In the genomic region with DNA sequence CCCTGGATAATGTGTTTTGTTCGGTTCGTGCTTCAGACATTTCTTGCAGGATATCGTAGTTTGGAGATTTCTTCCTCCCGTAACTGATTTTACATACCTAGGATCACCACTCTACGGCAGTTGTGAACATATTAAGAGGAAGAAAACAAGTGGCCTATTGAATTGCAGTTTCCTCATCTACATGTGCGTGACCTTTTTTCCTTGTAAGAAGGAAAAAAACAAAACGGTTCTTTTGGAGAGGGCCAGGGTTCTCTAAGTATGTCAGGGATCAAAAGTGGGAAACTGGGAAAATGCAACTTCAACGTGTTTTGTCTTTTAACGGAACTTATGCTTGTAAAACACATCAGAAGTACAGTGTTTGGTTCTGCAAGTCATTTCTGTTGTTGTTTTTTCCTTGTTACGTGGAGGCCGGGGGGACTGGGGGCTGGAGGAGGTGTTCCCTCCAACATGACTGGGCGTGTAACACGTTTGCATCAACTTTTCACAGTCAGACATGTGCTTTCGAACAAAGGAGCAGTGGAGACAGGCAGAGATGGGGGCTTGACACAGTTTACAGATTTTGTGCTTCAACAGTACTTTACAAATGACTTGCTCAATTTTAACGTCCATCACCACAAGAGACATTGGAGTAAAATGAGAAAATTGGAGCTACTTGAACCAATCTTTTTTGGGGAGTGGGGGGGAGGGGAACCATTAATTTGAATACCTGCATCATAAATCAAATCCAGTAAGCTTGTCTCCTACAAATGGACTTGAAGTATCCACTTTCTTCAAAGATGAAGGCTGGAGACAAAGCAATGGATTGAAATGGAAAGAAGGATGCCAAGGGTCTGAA, we compare ENCODE assay signal across 8 cellular contexts. TPM values are rescaled to one million over a fixed set of nuclear protein-coding genes. Genes with fewer than 3 reads are reported as not detected.
DNase-seq lines count a peak whose midpoint lies in the region; ATAC-seq lines count a peak whose summit lies in the region.

No MANE protein-coding gene starts in this region.

- peaks cover 52% of the 10 kb centered on the region for H3K4me1 Mint-ChIP-seq in T-helper 17 cell
- peaks cover 63% of the 10 kb centered on the region for H3K4me1 Mint-ChIP-seq in central memory CD8-positive, alpha-beta T cell

- H3K27ac Mint-ChIP-seq in T-helper 17 cell, result peak overlapping the region; percentile 98
- peak overlapping the region; percentile 100 for H3K27ac Mint-ChIP-seq in central memory CD8-positive, alpha-beta T cell (ENCODE audit: low read depth)

- H3K4me3 Mint-ChIP-seq in T-helper 17 cell, result peak overlapping the region; percentile 94
- H3K4me3 Mint-ChIP-seq in central memory CD8-positive, alpha-beta T cell, result peak overlapping the region; percentile 96

- H3K27me3 Mint-ChIP-seq in T-helper 17 cell, result no peaks in the 10 kb centered on the region
- no peaks in the 10 kb centered on the region for H3K27me3 Mint-ChIP-seq in central memory CD8-positive, alpha-beta T cell

- no peaks in the 10 kb centered on the region for H3K9me3 ChIP-seq in T-helper 17 cell (ENCODE audit: control insufficient read depth, low read length, poor library complexity, severe bottlenecking)

- H3K9me3 Mint-ChIP-seq in central memory CD8-positive, alpha-beta T cell, result no peaks in the 10 kb centered on the region

- H3K36me3 Mint-ChIP-seq in T-helper 17 cell (ENCODE audit: low read depth), result peaks cover 14% of the 10 kb centered on the region
- H3K36me3 Mint-ChIP-seq in central memory CD8-positive, alpha-beta T cell (ENCODE audit: insufficient read depth), result peaks cover 47% of the 10 kb centered on the region

- DNase-seq in activated gamma-delta T cell treated with Interleukin-2 at 50 U/mL for 16 hours (peak; percentile 38), activated gamma-delta T cell (lab: John Stamatoyannopoulos, UW) (no peak), T-helper 17 cell (no peak), medulla oblongata (ENCODE audit: extremely low spot score) (peak; percentile 71)
- DNase-seq in central memory CD8-positive, alpha-beta T cell (ENCODE audit: low spot score in 2 of 2), result peak; percentile 18 to 20
- peak; percentile 60 for DNase-seq in stimulated activated naive CD8-positive, alpha-beta T cell treated with anti-CD3 and anti-CD28 coated beads, Interleukin-15, Interleukin-2, amounts not matched to agents 100 U/mL and 50 U/mL, for 24 hours

- no peak for ATAC-seq in T-helper 17 cell
- ATAC-seq in central memory CD8-positive, alpha-beta T cell (replicated peaks; ENCODE audit: extremely low read depth, poor library complexity, severe bottlenecking), result no peak
- ATAC-seq in stimulated activated naive CD8-positive, alpha-beta T cell treated with anti-CD3 and anti-CD28 coated beads, Interleukin-15, Interleukin-2, amounts not matched to agents 100 U/mL and 50 U/mL, for 24 hours, result no peak
- no peak for ATAC-seq in GM21447 (IDR thresholded peaks at IDR 0.05; ENCODE audit: unreplicated experiment)
- ATAC-seq in GM21390 (IDR thresholded peaks at IDR 0.05; ENCODE audit: unreplicated experiment), result no peak

RNA-seq across cellular contexts. Expression of gene ZC3H4, which starts 3.8 kb away (rescaled TPM):
- total RNA-seq in T-helper 17 cell, result 10 to 100 TPM; 58.4 to 60.7 TPM

RNA-seq across cellular contexts. Expression of gene SAE1, which starts 20.9 kb away (rescaled TPM):
- 10 to 100 TPM; 36.2 to 37.0 TPM for total RNA-seq in T-helper 17 cell

Comparison
In these comparisons a context has a peak if more than half of its experiments do, and no peak if none do; other contexts are left out.
1. DNase-seq: peak in activated gamma-delta T cell treated with Interleukin-2 at 50 U/mL for 16 hours (single experiment), central memory CD8-positive, alpha-beta T cell (2 of 2), medulla oblongata (single experiment) and stimulated activated naive CD8-positive, alpha-beta T cell treated with anti-CD3 and anti-CD28 coated beads, Interleukin-15, Interleukin-2, amounts not matched to agents 100 U/mL and 50 U/mL, for 24 hours (single experiment); none in activated gamma-delta T cell (single experiment) and T-helper 17 cell (0 of 3).